In the genomic region with DNA sequence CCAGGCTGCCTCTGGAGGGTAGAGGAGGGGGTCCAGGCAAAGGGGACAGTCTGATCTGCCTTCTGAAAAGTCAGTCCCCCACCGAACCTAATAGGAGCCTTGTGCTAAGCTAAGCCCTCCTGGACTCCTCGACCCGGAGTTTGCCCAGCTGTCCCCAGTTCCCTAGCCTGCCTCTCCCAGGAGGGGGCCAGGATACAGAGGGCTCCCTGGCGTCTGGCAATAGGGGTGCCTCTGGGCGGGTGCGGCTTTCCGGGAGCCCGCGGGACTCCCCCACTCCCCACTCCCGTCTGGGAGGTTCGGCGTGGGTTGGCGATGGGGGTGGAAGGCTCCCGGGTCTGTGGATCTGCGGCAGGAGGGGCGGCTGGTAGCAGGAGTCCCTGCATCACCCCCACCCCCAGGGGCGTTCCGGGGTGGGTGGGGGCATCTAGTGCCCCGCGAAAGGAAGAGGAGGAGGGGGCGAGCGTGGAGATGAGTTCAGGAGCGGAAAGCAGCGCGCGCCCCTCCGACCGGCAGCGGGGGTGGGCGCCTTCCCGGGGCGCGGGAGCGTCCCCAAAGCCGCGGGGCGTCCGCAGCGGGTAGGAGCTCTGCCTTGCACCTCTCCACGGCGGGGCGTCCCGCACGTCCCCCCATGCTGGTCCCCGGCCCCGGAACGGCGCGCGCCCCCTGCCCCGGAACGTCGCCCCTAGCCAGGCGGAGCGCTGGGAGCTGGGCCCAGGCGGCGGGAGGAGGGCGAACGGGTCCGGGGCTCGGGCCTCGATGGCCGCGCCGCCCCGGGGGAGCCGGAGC, we compare ENCODE assay signal across 15 cellular contexts. TPM values are rescaled to one million over a fixed set of nuclear protein-coding genes. Genes with fewer than 3 reads are reported as not detected.
A peak's percentile ranks its signal among the peaks of the same experiment; 100 is the strongest.
DNase-seq lines count a peak whose midpoint lies in the region; ATAC-seq and TF ChIP-seq lines count a peak whose summit lies in the region.
"Had no signal": no experiment of that assay in that cellular context is flagged by ENCODE, and none has a peak within 500 bp of the region (broad histone marks: within the 10 kb centered on the region; RNA-seq: fewer than 3 reads in every experiment).

No MANE protein-coding gene starts in this region.

- TF ChIP-seq CTCF in colonic mucosa (IDR thresholded peaks at IDR 0.05) (no peak), tibial artery (IDR thresholded peaks at IDR 0.05) (no peak)

- H3K27ac Mint-ChIP-seq in activated naive CD4-positive, alpha-beta T cell treated with anti-CD3 and anti-CD28 coated beads, Interleukin-2, amount 10 ng/mL, durations not matched to agents 7 days and 5 days = no peak overlapping the region
- no peak overlapping the region for H3K27ac Mint-ChIP-seq in activated naive CD4-positive, alpha-beta T cell treated with anti-CD3 and anti-CD28 coated beads for 36 hours
- H3K27ac Mint-ChIP-seq: activated naive CD8-positive, alpha-beta T cell; T-cell had no signal

- H2AK5ac ChIP-seq in mesenchymal stem cell (ENCODE audit: low read length, severe bottlenecking) = no peak overlapping the region

- intact Hi-C loops in activated naive CD4-positive, alpha-beta T cell treated with anti-CD3 and anti-CD28 coated beads for 36 hours (cut with micrococcal nuclease) = no loop called here
- intact Hi-C loops in colonic mucosa (cut with DNase I) (no loop called here), tibial artery (cut with DNase I; ENCODE audit: low total_unique reads) (no loop called here)

- no peak overlapping the region for H4K91ac ChIP-seq in mesenchymal stem cell (ENCODE audit: low read length)

- no peak overlapping the region for H4K8ac ChIP-seq in mesenchymal stem cell (ENCODE audit: low read length)

- ATAC-seq in HG03280 (IDR thresholded peaks at IDR 0.05; ENCODE audit: unreplicated experiment) = no peak
- no peak for ATAC-seq in GM19324 (IDR thresholded peaks at IDR 0.05; ENCODE audit: low FRiP score, unreplicated experiment)

- CTCF ChIA-PET in activated naive CD4-positive, alpha-beta T cell treated with anti-CD3 and anti-CD28 coated beads, Interleukin-2, amount 10 ng/mL, durations not matched to agents 7 days and 5 days (lab: Charles Lee) = interaction anchor here (0.6 to 2.7 kb wide), 3 partner anchors 8 to 345 kb away, joined by 3 to 9 read pairs (median 7); no protein-coding TSS in a partner anchor
- CTCF ChIA-PET in activated naive CD4-positive, alpha-beta T cell treated with anti-CD3 and anti-CD28 coated beads for 36 hours (lab: Charles Lee) = interaction anchor here (0.5 kb wide), 2 partner anchors 18 to 426 kb away, joined by 3 to 5 read pairs; no protein-coding TSS in a partner anchor

- peak overlapping the region; percentile 83 for H3K4me2 ChIP-seq in mesenchymal stem cell (ENCODE audit: low read length, poor library complexity, severe bottlenecking)

- no peak overlapping the region for H3K23ac ChIP-seq in mesenchymal stem cell (ENCODE audit: low read length in 2 of 2)

- H3K27ac ChIP-seq in colonic mucosa = no peak overlapping the region
- no peak overlapping the region for H3K27ac ChIP-seq in mesenchymal stem cell (ENCODE audit: low read length, poor library complexity, severe bottlenecking)
- H3K27ac ChIP-seq in tibial artery = peak overlapping the region in 1 of 2 donors; percentile 26
- H3K27ac ChIP-seq: tibial nerve had no signal

- peak overlapping the region; percentile 7 for H3K4me3 ChIP-seq in colonic mucosa
- H3K4me3 ChIP-seq in mesenchymal stem cell (ENCODE audit: insufficient read depth in 1 of 2, low read depth in 1 of 2, low read length in 2 of 2) = peak overlapping the region in 1 of 2 experiments; percentile 42
- H3K4me3 ChIP-seq in tibial artery = peak overlapping the region; percentile 44 to 54
- H3K4me3 ChIP-seq: lung had no signal

- H2BK5ac ChIP-seq in mesenchymal stem cell (ENCODE audit: low read depth, low read length, poor library complexity, severe bottlenecking) = no peak overlapping the region

- H3K4me3 Mint-ChIP-seq in activated naive CD4-positive, alpha-beta T cell treated with anti-CD3 and anti-CD28 coated beads, Interleukin-2, amount 10 ng/mL, durations not matched to agents 7 days and 5 days = peak overlapping the region; percentile 38
- no peak overlapping the region for H3K4me3 Mint-ChIP-seq in activated naive CD4-positive, alpha-beta T cell treated with anti-CD3 and anti-CD28 coated beads for 36 hours

- no peaks in the 10 kb centered on the region for H3K9me3 Mint-ChIP-seq in activated naive CD4-positive, alpha-beta T cell treated with anti-CD3 and anti-CD28 coated beads, Interleukin-2, amount 10 ng/mL, durations not matched to agents 7 days and 5 days
- no peaks in the 10 kb centered on the region for H3K9me3 Mint-ChIP-seq in activated naive CD4-positive, alpha-beta T cell treated with anti-CD3 and anti-CD28 coated beads for 36 hours
- H3K9me3 Mint-ChIP-seq: T-cell had no signal

- H3K18ac ChIP-seq in mesenchymal stem cell (ENCODE audit: low read depth in 1 of 2, low read length in 2 of 2) = no peak overlapping the region

- H3K14ac ChIP-seq in mesenchymal stem cell (ENCODE audit: low read length in 2 of 2) = no peak overlapping the region

- no peaks in the 10 kb centered on the region for H3K4me1 ChIP-seq in colonic mucosa
- peaks cover 20% of the 10 kb centered on the region for H3K4me1 ChIP-seq in mesenchymal stem cell (ENCODE audit: control insufficient read depth, insufficient read depth, low read depth, low read length)
- peaks cover 0 to 27% (median 16%) of the 10 kb centered on the region in 4 donors for H3K4me1 ChIP-seq in tibial artery

- no peak overlapping the region for H2AFZ ChIP-seq in mesenchymal stem cell (ENCODE audit: low read depth, low read length)

- H3K79me1 ChIP-seq in mesenchymal stem cell (replicated peaks; ENCODE audit: low read length, poor library complexity, severe bottlenecking) = no peaks in the 10 kb centered on the region

- no peak overlapping the region for H2BK15ac ChIP-seq in mesenchymal stem cell (ENCODE audit: low read depth, poor library complexity, severe bottlenecking)

- H3K36me3 ChIP-seq in colonic mucosa = no peaks in the 10 kb centered on the region
- H3K36me3 ChIP-seq in mesenchymal stem cell (ENCODE audit: control insufficient read depth in 1 of 2, insufficient read depth in 2 of 2, low read depth in 1 of 2, low read length in 2 of 2) = no peaks in the 10 kb centered on the region
- no peaks in the 10 kb centered on the region for H3K36me3 ChIP-seq in tibial artery
- H3K36me3 ChIP-seq: tibial nerve had no signal

- H3K36me3 Mint-ChIP-seq in activated naive CD4-positive, alpha-beta T cell treated with anti-CD3 and anti-CD28 coated beads, Interleukin-2, amount 10 ng/mL, durations not matched to agents 7 days and 5 days = no peaks in the 10 kb centered on the region
- no peaks in the 10 kb centered on the region for H3K36me3 Mint-ChIP-seq in activated naive CD4-positive, alpha-beta T cell treated with anti-CD3 and anti-CD28 coated beads for 36 hours (ENCODE audit: low read depth)
- H3K36me3 Mint-ChIP-seq: activated naive CD8-positive, alpha-beta T cell; T-cell had no signal

- no peak overlapping the region for H2BK120ac ChIP-seq in mesenchymal stem cell (ENCODE audit: low read depth, low read length)

- peaks cover 92% of the 10 kb centered on the region for H3K27me3 Mint-ChIP-seq in activated naive CD4-positive, alpha-beta T cell treated with anti-CD3 and anti-CD28 coated beads, Interleukin-2, amount 10 ng/mL, durations not matched to agents 7 days and 5 days
- H3K27me3 Mint-ChIP-seq in activated naive CD4-positive, alpha-beta T cell treated with anti-CD3 and anti-CD28 coated beads for 36 hours (ENCODE audit: low read depth) = peaks cover 44% of the 10 kb centered on the region

- H2BK12ac ChIP-seq in mesenchymal stem cell (ENCODE audit: low read length in 2 of 2) = no peak overlapping the region

- H3K4me1 Mint-ChIP-seq in activated naive CD4-positive, alpha-beta T cell treated with anti-CD3 and anti-CD28 coated beads, Interleukin-2, amount 10 ng/mL, durations not matched to agents 7 days and 5 days = no peaks in the 10 kb centered on the region
- peaks cover 4% of the 10 kb centered on the region for H3K4me1 Mint-ChIP-seq in activated naive CD4-positive, alpha-beta T cell treated with anti-CD3 and anti-CD28 coated beads for 36 hours (ENCODE audit: low read depth)

- H3K4ac ChIP-seq in mesenchymal stem cell (ENCODE audit: low read depth in 1 of 2, low read length in 2 of 2) = no peak overlapping the region

- no peak overlapping the region for H3K9ac ChIP-seq in colonic mucosa (ENCODE audit: low read depth in 2 of 2, low read length in 2 of 2)
- no peak overlapping the region for H3K9ac ChIP-seq in mesenchymal stem cell (ENCODE audit: low read length)

- WGBS in mesenchymal stem cell = 9% methylated on average over 43 of the region's 67 CpGs

- H3K9me3 ChIP-seq in colonic mucosa = no peaks in the 10 kb centered on the region
- H3K9me3 ChIP-seq in mesenchymal stem cell (ENCODE audit: control insufficient read depth, low read length) = no peaks in the 10 kb centered on the region
- no peaks in the 10 kb centered on the region for H3K9me3 ChIP-seq in tibial artery
- H3K9me3 ChIP-seq: tibial nerve had no signal

- H3K27me3 ChIP-seq in colonic mucosa = peaks cover 26% of the 10 kb centered on the region
- peaks cover 79 to 84% of the 10 kb centered on the region in 2 experiments for H3K27me3 ChIP-seq in mesenchymal stem cell (ENCODE audit: control insufficient read depth in 1 of 2, insufficient read depth in 1 of 2, low read length in 2 of 2)
- peaks cover 0 to 44% of the 10 kb centered on the region in 2 donors for H3K27me3 ChIP-seq in tibial artery

- DNase-seq in activated naive CD4-positive, alpha-beta T cell treated with anti-CD3 and anti-CD28 coated beads, Interleukin-2, amount 10 ng/mL, durations not matched to agents 7 days and 5 days = no peak
- DNase-seq in activated naive CD4-positive, alpha-beta T cell treated with anti-CD3 and anti-CD28 coated beads for 36 hours = no peak
- no peak for DNase-seq in colonic mucosa
- no peak for DNase-seq in mesenchymal stem cell
- no peak for DNase-seq in tibial artery
- no peak for DNase-seq in superior temporal gyrus (ENCODE audit: extremely low spot score)
- DNase-seq: activated CD4-positive, alpha-beta T cell treated with anti-CD3 and anti-CD28 coated beads, Interleukin-2, amount 50 U/mL, for 4 hours; DND-41; NCI-H146; T-cell had no signal

RNA-seq across cellular contexts. Expression of gene GSG1L, which starts 1.1 kb away (rescaled TPM):
- not detected for total RNA-seq in activated naive CD4-positive, alpha-beta T cell treated with anti-CD3 and anti-CD28 coated beads for 36 hours
- total RNA-seq in colonic mucosa = under 1 TPM; 0.13 to 0.15 TPM
- polyA plus RNA-seq in mesenchymal stem cell (2013, experiment 1 of 2) = not detected
- polyA plus RNA-seq in mesenchymal stem cell (2013, experiment 2 of 2) = not detected
- total RNA-seq: T-cell, tibial nerve had no signal
